ENCODE assay signal across 20 cellular contexts in the genomic region with DNA sequence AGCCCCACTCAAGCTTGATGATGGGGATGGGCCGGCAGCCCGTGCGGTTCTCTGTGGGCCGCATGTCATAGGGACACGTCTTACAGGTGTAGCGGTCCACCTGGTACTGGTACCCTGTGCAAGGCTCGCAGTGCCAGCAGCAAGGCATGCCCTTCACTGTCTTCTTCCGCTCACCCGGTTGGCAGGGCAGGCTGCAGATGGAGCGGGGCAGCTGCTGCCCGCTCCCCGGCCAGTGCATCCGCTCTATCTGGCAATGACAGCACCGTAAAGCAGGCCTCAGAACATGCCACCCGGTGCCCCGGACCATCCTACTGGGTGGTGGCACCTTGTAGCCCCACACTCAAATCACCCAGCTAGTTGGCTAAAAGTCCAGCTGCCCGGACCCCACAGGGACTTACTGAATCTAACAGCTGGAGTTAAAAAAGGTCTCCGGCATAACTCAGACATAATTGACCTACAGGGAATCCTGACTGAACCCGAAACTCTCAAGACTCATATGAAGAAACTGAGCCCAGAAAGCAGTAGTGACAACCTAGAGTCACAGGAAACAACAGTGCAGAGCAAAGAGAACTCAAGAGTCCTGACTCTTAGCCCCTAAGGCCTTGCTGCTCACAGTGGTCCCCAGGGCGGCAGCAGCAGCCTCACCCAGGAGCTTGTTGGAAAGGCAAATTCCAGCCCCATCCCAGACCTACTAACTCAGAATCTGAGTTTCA.
DNase-seq lines count a peak whose midpoint lies in the region; ATAC-seq, FAIRE-seq and TF ChIP-seq lines count a peak whose summit lies in the region.
"Had no signal": no experiment of that assay in that cellular context is flagged by ENCODE, and none has a peak within 500 bp of the region (broad histone marks: within the 10 kb centered on the region; RNA-seq: fewer than 3 reads in every experiment).

No MANE protein-coding gene starts in this region.

- H3K4me3 ChIP-seq in IMR-90 (ENCODE audit: insufficient read depth, low read depth, low read length) (no peak overlapping the region), trophoblast cell (ENCODE audit: low read depth, low read length) (peak overlapping the region; percentile 10)
- H3K4me3 ChIP-seq: MG63, SK-N-MC had no signal

- H3K56ac ChIP-seq in IMR-90 (ENCODE audit: extremely low read depth, insufficient read depth, low read length), result no peak overlapping the region

- H4K8ac ChIP-seq in IMR-90 (ENCODE audit: low read depth in 2 of 2, low read length in 2 of 2) (no peak overlapping the region), trophoblast cell (ENCODE audit: low read depth, low read length) (no peak overlapping the region)

- H3K23ac ChIP-seq in IMR-90 (ENCODE audit: low read depth, low read length), result no peak overlapping the region
- H3K23ac ChIP-seq in trophoblast cell (ENCODE audit: low read length), result no peak overlapping the region

- H3K4ac ChIP-seq in IMR-90 (ENCODE audit: low read depth, low read length), result no peak overlapping the region
- no peak overlapping the region for H3K4ac ChIP-seq in trophoblast cell (ENCODE audit: low read depth, low read length)

- H3K18ac ChIP-seq in IMR-90 (ENCODE audit: low read depth, low read length), result no peak overlapping the region
- H3K18ac ChIP-seq in trophoblast cell (ENCODE audit: low read length), result no peak overlapping the region

- no peak overlapping the region for H3K4me3 Mint-ChIP-seq in activated CD4-positive, alpha-beta T cell treated with anti-CD3 and anti-CD28 coated beads for 36 hours
- no peak overlapping the region for H3K4me3 Mint-ChIP-seq in activated T-cell treated with anti-CD3 and anti-CD28 coated beads, Interleukin-2, amount 50 U/mL, for 24 hours
- H3K4me3 Mint-ChIP-seq: CD4-positive, alpha-beta memory T cell; T-cell had no signal

- WGBS in IMR-90 (ENCODE audit: extremely low coverage in 2 of 2, insufficient read length in 1 of 2), 2 experiments, result 91% methylated on average over 13 of the region's 20 CpGs; no CpG with 5 or more reads in 1 of the 2 experiments
- no CpG with 5 or more reads among the region's 20 CpGs for WGBS in trophoblast cell (ENCODE audit: extremely low coverage, insufficient coverage, insufficient read length)

- H4K12ac ChIP-seq in trophoblast cell (ENCODE audit: low read depth, low read length), result no peak overlapping the region

- BruUV-seq in IMR-90 (replicated peaks; lab: Mats Ljungman, UMichigan), result no TSS peak

- H3K4me2 ChIP-seq in IMR-90 (ENCODE audit: low read depth, low read length) (no peak overlapping the region), trophoblast cell (ENCODE audit: low read length) (no peak overlapping the region)

- H3K27me3 ChIP-seq in IMR-90 (ENCODE audit: control insufficient read depth, insufficient read depth, low read length), result peaks cover 37% of the 10 kb centered on the region
- no peaks in the 10 kb centered on the region for H3K27me3 ChIP-seq in trophoblast cell (ENCODE audit: insufficient read depth, low read length)
- H3K27me3 ChIP-seq: BE2C, MG63 had no signal

- no peak overlapping the region for H2AK9ac ChIP-seq in IMR-90 (replicated peaks; ENCODE audit: low read depth, low read length, poor library complexity)

- H3K27me3 Mint-ChIP-seq in activated CD4-positive, alpha-beta T cell treated with anti-CD3 and anti-CD28 coated beads for 36 hours, result no peaks in the 10 kb centered on the region
- no peaks in the 10 kb centered on the region for H3K27me3 Mint-ChIP-seq in activated T-cell treated with anti-CD3 and anti-CD28 coated beads, Interleukin-2, amount 50 U/mL, for 24 hours

- no peaks in the 10 kb centered on the region for H3K9me1 ChIP-seq in IMR-90 (ENCODE audit: insufficient read depth, low read length)

- in situ Hi-C loops in IMR-90 (cut with MboI; ENCODE audit: low sequenced_read_pairs), result no loop called here

- no peak overlapping the region for H2BK15ac ChIP-seq in IMR-90 (ENCODE audit: low read depth, low read length)

- H3K27ac Mint-ChIP-seq in activated CD4-positive, alpha-beta T cell treated with anti-CD3 and anti-CD28 coated beads for 36 hours, result no peak overlapping the region
- no peak overlapping the region for H3K27ac Mint-ChIP-seq in activated T-cell treated with anti-CD3 and anti-CD28 coated beads, Interleukin-2, amount 50 U/mL, for 24 hours
- H3K27ac Mint-ChIP-seq: CD4-positive, alpha-beta memory T cell; T-cell had no signal

- H2AK5ac ChIP-seq in IMR-90 (ENCODE audit: low read depth, low read length), result no peak overlapping the region
- H2AK5ac ChIP-seq in trophoblast cell (ENCODE audit: low read length), result no peak overlapping the region

- no peaks in the 10 kb centered on the region for H4K20me1 ChIP-seq in IMR-90 (ENCODE audit: insufficient read depth, low read length)

- H3K36me3 Mint-ChIP-seq in activated CD4-positive, alpha-beta T cell treated with anti-CD3 and anti-CD28 coated beads for 36 hours (ENCODE audit: low read depth), result no peaks in the 10 kb centered on the region
- no peaks in the 10 kb centered on the region for H3K36me3 Mint-ChIP-seq in activated T-cell treated with anti-CD3 and anti-CD28 coated beads, Interleukin-2, amount 50 U/mL, for 24 hours (ENCODE audit: low read depth)
- H3K36me3 Mint-ChIP-seq: CD4-positive, alpha-beta memory T cell; T-cell had no signal

- intact Hi-C loops in IMR-90 (cut with micrococcal nuclease), result no loop called here
- intact Hi-C loops in activated CD4-positive, alpha-beta T cell treated with anti-CD3 and anti-CD28 coated beads for 36 hours (cut with DNase I, micrococcal nuclease), result no loop called here

- H2AFZ ChIP-seq in IMR-90 (replicated peaks; ENCODE audit: low read length, poor library complexity) (peak overlapping the region; percentile 14), trophoblast cell (ENCODE audit: insufficient read depth, low read length, poor library complexity) (no peak overlapping the region)

- H3K79me2 ChIP-seq in trophoblast cell (ENCODE audit: control insufficient read depth, insufficient read depth, low read length, poor library complexity), result no peaks in the 10 kb centered on the region

- no peak for TF ChIP-seq CTCF in IMR-90 (conservative IDR thresholded peaks at IDR 0.05; ENCODE audit: low read depth, low read length)

- dilution Hi-C loops in IMR-90 (cut with HindIII; ENCODE audit: low sequenced_read_pairs, unreplicated experiment), result no loop called here

- no peak for TF ChIP-seq RAD21 in IMR-90 (IDR thresholded peaks at IDR 0.05; ENCODE audit: low read length)

- H3K9me3 ChIP-seq in IMR-90 (ENCODE audit: control insufficient read depth, insufficient read depth, low read length) (no peaks in the 10 kb centered on the region), trophoblast cell (ENCODE audit: insufficient read depth, low read depth, low read length) (no peaks in the 10 kb centered on the region)
- H3K9me3 ChIP-seq: BE2C, MG63 had no signal

- H3K4me1 ChIP-seq in IMR-90 (ENCODE audit: control insufficient read depth, insufficient read depth, low read length) (no peaks in the 10 kb centered on the region), trophoblast cell (ENCODE audit: control insufficient read depth in 1 of 2, insufficient read depth in 2 of 2, low read length in 2 of 2) (no peaks in the 10 kb centered on the region)
- H3K4me1 ChIP-seq: BE2C had no signal

- H3K36me3 ChIP-seq in IMR-90 (ENCODE audit: control insufficient read depth, insufficient read depth, low read length), result no peaks in the 10 kb centered on the region
- no peaks in the 10 kb centered on the region for H3K36me3 ChIP-seq in trophoblast cell (ENCODE audit: control insufficient read depth in 1 of 2, insufficient read depth in 2 of 2, low read length in 2 of 2)
- H3K36me3 ChIP-seq: BE2C, MG63 had no signal

- no peak overlapping the region for H3K14ac ChIP-seq in IMR-90 (replicated peaks; ENCODE audit: low read depth, low read length)
- no peak overlapping the region for H3K14ac ChIP-seq in trophoblast cell (ENCODE audit: low read length)

- no peaks in the 10 kb centered on the region for H3K79me1 ChIP-seq in IMR-90 (ENCODE audit: low read depth in 1 of 2, low read length in 2 of 2)
- no peaks in the 10 kb centered on the region for H3K79me1 ChIP-seq in trophoblast cell (ENCODE audit: low read length)

- DNase-seq in GM12891 (ENCODE audit: insufficient read length, low spot score) (peak; percentile 68), IMR-90 (no peak), trophoblast cell (no peak)
- DNase-seq in activated CD4-positive, alpha-beta T cell treated with anti-CD3 and anti-CD28 coated beads for 36 hours, result no peak
- DNase-seq in stimulated activated CD4-positive, alpha-beta T cell treated with anti-CD3 and anti-CD28 coated beads, Interleukin-4, amount 100 ng/mL, for 1 hour, result no peak
- DNase-seq in activated T-cell treated with anti-CD3 and anti-CD28 coated beads, Interleukin-2, amount 50 U/mL, for 24 hours, result no peak
- DNase-seq: BE2C; CD4-positive, alpha-beta memory T cell; DND-41; GF-D8; HCEC 1CT; MG63; NCI-H1105 treated with DMSO at 0.1 percent for 48 hours; NCI-H187; NCI-H446 treated with DMSO at 0.1 percent for 48 hours; NCI-H774; T-cell had no signal

- POLR2A ChIA-PET in IMR-90 (lab: Charles Lee; ENCODE audit: unreplicated experiment), result no interaction called here
- POLR2A ChIA-PET in activated CD4-positive, alpha-beta T cell treated with anti-CD3 and anti-CD28 coated beads for 36 hours (lab: Charles Lee), result no interaction called here

- FAIRE-seq in GM12891 (lab: Jason Lieb, UNC), result no peak
- FAIRE-seq: D721Med had no signal

- H2BK20ac ChIP-seq in IMR-90 (ENCODE audit: low read depth, low read length), result no peak overlapping the region

- H3K9ac ChIP-seq in IMR-90 (ENCODE audit: low read depth, low read length) (no peak overlapping the region), trophoblast cell (ENCODE audit: low read length) (no peak overlapping the region)

- no peak overlapping the region for H4K91ac ChIP-seq in IMR-90 (ENCODE audit: insufficient read depth, low read depth, low read length)
- no peak overlapping the region for H4K91ac ChIP-seq in trophoblast cell (ENCODE audit: low read depth, low read length)

- H4K5ac ChIP-seq in IMR-90 (ENCODE audit: low read depth, low read length), result no peak overlapping the region

- H3K4me1 Mint-ChIP-seq in activated CD4-positive, alpha-beta T cell treated with anti-CD3 and anti-CD28 coated beads for 36 hours, result no peaks in the 10 kb centered on the region
- H3K4me1 Mint-ChIP-seq in activated T-cell treated with anti-CD3 and anti-CD28 coated beads, Interleukin-2, amount 50 U/mL, for 24 hours (ENCODE audit: low read depth), result no peaks in the 10 kb centered on the region

- H3K9me3 Mint-ChIP-seq in activated CD4-positive, alpha-beta T cell treated with anti-CD3 and anti-CD28 coated beads for 36 hours (ENCODE audit: low read depth), result no peaks in the 10 kb centered on the region
- no peaks in the 10 kb centered on the region for H3K9me3 Mint-ChIP-seq in activated T-cell treated with anti-CD3 and anti-CD28 coated beads, Interleukin-2, amount 50 U/mL, for 24 hours
- H3K9me3 Mint-ChIP-seq: CD4-positive, alpha-beta memory T cell; T-cell had no signal

- H3K27ac ChIP-seq in IMR-90 (ENCODE audit: insufficient read depth, low read length), result no peak overlapping the region
- no peak overlapping the region for H3K27ac ChIP-seq in trophoblast cell (ENCODE audit: low read depth, low read length)
- H3K27ac ChIP-seq: SK-N-MC had no signal

- H2BK120ac ChIP-seq in IMR-90 (ENCODE audit: low read depth, low read length) (no peak overlapping the region), trophoblast cell (ENCODE audit: insufficient read depth, low read length, poor library complexity) (no peak overlapping the region)

- ATAC-seq in GM18867 (IDR thresholded peaks at IDR 0.05; ENCODE audit: unreplicated experiment) (peak; percentile 71), IMR-90 (ENCODE audit: low read depth) (no peak)
- ATAC-seq in activated CD4-positive, alpha-beta T cell treated with anti-CD3 and anti-CD28 coated beads for 36 hours, result no peak
- ATAC-seq: T-cell had no signal

- no peak overlapping the region for H2BK12ac ChIP-seq in trophoblast cell (ENCODE audit: low read length)

- CTCF ChIA-PET in IMR-90 (lab: Yijun Ruan, JAX), result interaction anchor here (0.7 kb wide), 1 partner anchor 9 kb away, joined by 4 read pairs; no protein-coding TSS in a partner anchor
- CTCF ChIA-PET in activated CD4-positive, alpha-beta T cell treated with anti-CD3 and anti-CD28 coated beads for 36 hours (lab: Charles Lee), result interaction anchor here (1.0 to 2.4 kb wide), 2 partner anchors 9 to 265 kb away, joined by 3 to 9 read pairs; no protein-coding TSS in a partner anchor

- TF ChIP-seq POLR2A in GM12891 (IDR thresholded peaks at IDR 0.05; ENCODE audit: low read depth, low read length) (no peak), IMR-90 (IDR thresholded peaks at IDR 0.05; ENCODE audit: low read depth, low read length) (no peak)

- no peak overlapping the region for H2BK5ac ChIP-seq in IMR-90 (ENCODE audit: low read depth, low read length, poor library complexity, severe bottlenecking)
- H2BK5ac ChIP-seq in trophoblast cell (ENCODE audit: low read depth, low read length, poor library complexity), result no peak overlapping the region
